Comparison of ENCODE assay signal across 28 cellular contexts in the genomic region with DNA sequence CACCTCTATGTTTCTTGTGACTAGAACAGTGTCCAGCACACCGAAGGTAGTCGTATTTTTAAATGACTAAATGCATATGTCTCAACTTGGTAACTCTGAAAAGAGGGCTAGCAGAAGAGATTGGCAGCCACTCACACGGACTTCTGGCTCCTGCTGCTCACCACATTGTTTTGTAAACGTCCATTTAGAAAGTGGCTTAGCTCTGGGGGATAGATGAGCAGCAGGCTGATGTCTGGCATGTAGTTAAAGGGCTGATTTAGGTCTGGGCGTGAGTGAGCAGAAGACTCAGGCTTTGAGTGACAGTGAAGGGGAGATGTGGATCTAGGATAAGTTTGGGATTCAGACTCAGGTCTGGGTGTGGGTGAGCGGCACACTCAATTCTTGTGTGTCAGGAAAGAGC.
A peak's percentile ranks its signal among the peaks of the same experiment; 100 is the strongest.
DNase-seq lines count a peak whose midpoint lies in the region; ATAC-seq, FAIRE-seq and TF ChIP-seq lines count a peak whose summit lies in the region.
"Had no signal": no experiment of that assay in that cellular context is flagged by ENCODE, and none has a peak within 500 bp of the region (broad histone marks: within the 10 kb centered on the region; RNA-seq: fewer than 3 reads in every experiment).

No MANE protein-coding gene starts in this region.

- intact Hi-C loops in activated naive CD4-positive, alpha-beta T cell treated with anti-CD3 and anti-CD28 coated beads for 36 hours (cut with micrococcal nuclease) = no loop called here

- 63% methylated on average over 6 of the region's 6 CpGs; no CpG with 5 or more reads in 1 of the 2 experiments for WGBS in H1 (ENCODE audit: extremely low coverage in 1 of 2, insufficient coverage in 1 of 2, insufficient read length in 1 of 2, insufficient replicate concordance in 2 of 2, low coverage in 1 of 2, low lambda C conversion rate in 2 of 2, missing lambda C conversion rate in 1 of 2), 2 experiments
- no CpG with 5 or more reads among the region's 6 CpGs for WGBS in neuronal stem cell (ENCODE audit: extremely low coverage in 2 of 2, insufficient read length in 2 of 2, insufficient replicate concordance in 1 of 2), 2 donors

- H4K91ac ChIP-seq in H1 (replicated peaks; ENCODE audit: insufficient read length, low read length) (no peak overlapping the region), neuronal stem cell (ENCODE audit: low read depth, low read length, poor library complexity) (no peak overlapping the region)

- H3K36me3 ChIP-seq in GM23338 (ENCODE audit: insufficient read depth) (no peaks in the 10 kb centered on the region), H1 (ENCODE audit: control insufficient read depth in 2 of 4, insufficient read depth in 4 of 4, low read length in 3 of 4) (no peaks in the 10 kb centered on the region), neuronal stem cell (replicated peaks in 1 of 2; ENCODE audit: control insufficient read depth in 2 of 2, insufficient read depth in 2 of 2, low read length in 2 of 2) (no peaks in the 10 kb centered on the region)
- H3K36me3 ChIP-seq: MG63 had no signal

- no peak overlapping the region for H3K56ac ChIP-seq in H1 (replicated peaks; ENCODE audit: insufficient read length, low read depth, low read length)

- no peak for DNase-seq in activated naive CD4-positive, alpha-beta T cell treated with anti-CD3 and anti-CD28 coated beads for 36 hours
- DNase-seq in activated naive CD4-positive, alpha-beta T cell treated with anti-CD3 and anti-CD28 coated beads, Interleukin-2, amount 50 U/mL, for 72 hours (ENCODE audit: low spot score in 2 of 2) = no peak
- peak; percentile 9 for DNase-seq in GM23338 (ENCODE audit: low spot score)
- no peak for DNase-seq in H1 (ENCODE audit: low read depth in 1 of 2, low spot score in 2 of 2)
- DNase-seq in neuronal stem cell (ENCODE audit: low spot score) = no peak
- no peak for DNase-seq in central memory CD4-positive, alpha-beta T cell
- no peak for DNase-seq in ecto neural progenitor cell (ENCODE audit: low spot score)
- DNase-seq: 8988T, AML-193, Caco-2, DMS 273 treated with DMSO at 0.1 percent for 48 hours, DMS79 treated with DMSO at 0.1 percent for 48 hours, GM23248, HCEC 1CT, KBM-7, MG63, NCI-H1105 treated with DMSO at 0.1 percent for 48 hours, NCI-H146, NCI-H1930, NCI-H2107, NCI-H524, NCI-H748 treated with DMSO at 0.1 percent for 48 hours, SK-N-SH had no signal

- peaks cover 2% of the 10 kb centered on the region for H3K27me3 Mint-ChIP-seq in activated naive CD4-positive, alpha-beta T cell treated with anti-CD3 and anti-CD28 coated beads for 36 hours (ENCODE audit: low read depth)
- peaks cover 7% of the 10 kb centered on the region for H3K27me3 Mint-ChIP-seq in GM23338 (ENCODE audit: insufficient read depth, low read depth, poor library complexity)

- FAIRE-seq in H1 (lab: Jason Lieb, UNC) = no peak
- FAIRE-seq: HTR-8/SVneo, RCC 7860 had no signal

- no peak for ATAC-seq in activated naive CD4-positive, alpha-beta T cell treated with anti-CD3 and anti-CD28 coated beads, Interleukin-2, amount 50 U/mL, for 72 hours
- ATAC-seq in GM23338 (peak; percentile 81), GM18520 (IDR thresholded peaks at IDR 0.05; ENCODE audit: unreplicated experiment) (no peak)
- ATAC-seq: CD8-positive, alpha-beta T cell had no signal

- H4K8ac ChIP-seq in H1 (ENCODE audit: extremely low read depth, insufficient read depth, low read length) (no peak overlapping the region), neuronal stem cell (ENCODE audit: low read depth, low read length) (no peak overlapping the region)

- no peaks in the 10 kb centered on the region for H3K23me2 ChIP-seq in H1 (ENCODE audit: low read depth, low read length)

- H3K9ac ChIP-seq in H1 (replicated peaks in 1 of 4; ENCODE audit: extremely low read depth in 1 of 4, low read depth in 3 of 4, low read length in 3 of 4) = no peak overlapping the region
- H3K9ac ChIP-seq in neuronal stem cell (ENCODE audit: low read depth, low read length, poor library complexity) = no peak overlapping the region
- H3K9ac ChIP-seq: GM23248, SK-N-SH had no signal

- no peak overlapping the region for H2BK5ac ChIP-seq in H1 (ENCODE audit: low read depth, low read length)
- no peak overlapping the region for H2BK5ac ChIP-seq in neuronal stem cell (ENCODE audit: low read length)

- CTCF ChIA-PET in activated naive CD4-positive, alpha-beta T cell treated with anti-CD3 and anti-CD28 coated beads for 36 hours (lab: Charles Lee) = no interaction called here
- CTCF ChIA-PET in H1 (lab: Charles Lee; ENCODE audit: partially characterized antibody) = interaction anchor here (1.0 kb wide), 1 partner anchor 10 kb away, joined by 4 read pairs; no protein-coding TSS in a partner anchor

- no peaks in the 10 kb centered on the region for H3K79me2 ChIP-seq in GM23338 (replicated peaks; ENCODE audit: insufficient read depth)
- no peaks in the 10 kb centered on the region for H3K79me2 ChIP-seq in H1 (ENCODE audit: control insufficient read depth in 1 of 2, insufficient read depth in 2 of 2, low read length in 2 of 2)

- no peaks in the 10 kb centered on the region for H3K9me3 Mint-ChIP-seq in activated naive CD4-positive, alpha-beta T cell treated with anti-CD3 and anti-CD28 coated beads for 36 hours
- H3K9me3 Mint-ChIP-seq in activated naive CD4-positive, alpha-beta T cell treated with anti-CD3 and anti-CD28 coated beads, Interleukin-2, amount 50 U/mL, for 72 hours = no peaks in the 10 kb centered on the region
- peaks cover 10% of the 10 kb centered on the region for H3K9me3 Mint-ChIP-seq in GM23338
- H3K9me3 Mint-ChIP-seq: CD8-positive, alpha-beta T cell had no signal

- POLR2A ChIA-PET in H1 (lab: Charles Lee; ENCODE audit: partially characterized antibody) = no interaction called here

- no peaks in the 10 kb centered on the region for H3K9me2 ChIP-seq in GM23338 (ENCODE audit: insufficient read depth)
- H3K9me2 ChIP-seq: SK-N-SH had no signal

- H3K23ac ChIP-seq in H1 (ENCODE audit: insufficient read length) (no peak overlapping the region), neuronal stem cell (ENCODE audit: low read depth, low read length, poor library complexity) (no peak overlapping the region)

- H2BK12ac ChIP-seq in H1 (ENCODE audit: low read depth, low read length) (no peak overlapping the region; the same call in 1 of the 2 replicates), neuronal stem cell (ENCODE audit: low read length) (no peak overlapping the region)

- H3K14ac ChIP-seq in H1 (ENCODE audit: insufficient read length) = no peak overlapping the region
- no peak overlapping the region for H3K14ac ChIP-seq in neuronal stem cell (ENCODE audit: low read length)

- no peak for TF ChIP-seq RAD21 in H1 (IDR thresholded peaks at IDR 0.05 in 1 of 2, conservative IDR thresholded peaks at IDR 0.05 in 1 of 2; ENCODE audit: low read depth in 2 of 2, low read length in 2 of 2)

- H3K4ac ChIP-seq in H1 (replicated peaks; ENCODE audit: insufficient read length, low read depth, low read length) (no peak overlapping the region), neuronal stem cell (ENCODE audit: low read length) (no peak overlapping the region)

- 0 out of 2 replicates have a peak overlapping the region, but pooled peaks have one; percentile 66 for H2BK15ac ChIP-seq in H1 (ENCODE audit: low read length)
- H2BK15ac ChIP-seq in neuronal stem cell (ENCODE audit: low read length) = no peak overlapping the region

- H3K4me1 Mint-ChIP-seq in activated naive CD4-positive, alpha-beta T cell treated with anti-CD3 and anti-CD28 coated beads for 36 hours (ENCODE audit: low read depth) = no peaks in the 10 kb centered on the region
- peaks cover 4% of the 10 kb centered on the region; the same call in 2 of the 3 replicates for H3K4me1 Mint-ChIP-seq in GM23338

- H3K27ac Mint-ChIP-seq in activated naive CD4-positive, alpha-beta T cell treated with anti-CD3 and anti-CD28 coated beads for 36 hours = peak overlapping the region; percentile 51
- H3K27ac Mint-ChIP-seq in activated naive CD4-positive, alpha-beta T cell treated with anti-CD3 and anti-CD28 coated beads, Interleukin-2, amount 50 U/mL, for 72 hours = no peak overlapping the region
- H3K27ac Mint-ChIP-seq in GM23338 = no peak overlapping the region
- H3K27ac Mint-ChIP-seq: CD8-positive, alpha-beta T cell had no signal

- H3K9me3 ChIP-seq in H1 (ENCODE audit: insufficient read depth in 2 of 2, low read depth in 1 of 2, low read length in 1 of 2) (no peaks in the 10 kb centered on the region; a peak in 1 of 4 replicates), neuronal stem cell (replicated peaks in 1 of 2; ENCODE audit: control insufficient read depth in 2 of 2, insufficient read depth in 1 of 2, low read depth in 1 of 2, low read length in 2 of 2) (peaks cover 0 to 8% of the 10 kb centered on the region in 2 donors)
- H3K9me3 ChIP-seq: Caco-2, MG63, SK-N-SH had no signal

- no peaks in the 10 kb centered on the region for H3K4me1 ChIP-seq in GM23338 (ENCODE audit: insufficient read depth)
- peaks cover 0 to 3% (median 1%) of the 10 kb centered on the region in 4 experiments; a peak in 3 of 7 replicates for H3K4me1 ChIP-seq in H1 (replicated peaks in 1 of 4; ENCODE audit: control insufficient read depth in 3 of 4, insufficient read depth in 4 of 4, low read length in 3 of 4)
- H3K4me1 ChIP-seq in neuronal stem cell (ENCODE audit: control insufficient read depth in 2 of 2, insufficient read depth in 1 of 2, low read depth in 1 of 2, low read length in 2 of 2) = no peaks in the 10 kb centered on the region
- H3K4me1 ChIP-seq: Caco-2 had no signal

- H3K18ac ChIP-seq in H1 (ENCODE audit: extremely low read depth, low read length) = no peak overlapping the region
- H3K18ac ChIP-seq in neuronal stem cell (ENCODE audit: low read length) = no peak overlapping the region

- no peaks in the 10 kb centered on the region for H3K27me3 ChIP-seq in GM23338 (ENCODE audit: insufficient read depth)
- H3K27me3 ChIP-seq in H1 (replicated peaks in 1 of 4; ENCODE audit: control insufficient read depth in 3 of 4, extremely low read depth in 1 of 4, insufficient read depth in 3 of 4, low read length in 3 of 4) = no peaks in the 10 kb centered on the region; a peak in 1 of 7 replicates
- no peaks in the 10 kb centered on the region for H3K27me3 ChIP-seq in neuronal stem cell (ENCODE audit: control insufficient read depth in 3 of 3, insufficient read depth in 3 of 3, low read depth in 1 of 3, low read length in 3 of 3)
- H3K27me3 ChIP-seq: MG63 had no signal

- H3K4me3 ChIP-seq in GM23338 (no peak overlapping the region), H1 (ENCODE audit: extremely low read depth in 1 of 4, insufficient read depth in 2 of 4, low read depth in 3 of 4, low read length in 4 of 4) (no peak overlapping the region), neuronal stem cell (ENCODE audit: low read length in 2 of 2) (no peak overlapping the region)
- H3K4me3 ChIP-seq: GM23248, MG63 had no signal

- H3K79me1 ChIP-seq in H1 (ENCODE audit: low read depth, low read length) (no peaks in the 10 kb centered on the region), neuronal stem cell (ENCODE audit: low read depth, low read length) (no peaks in the 10 kb centered on the region)

- no peak for TF ChIP-seq POLR2A in H1 (IDR thresholded peaks at IDR 0.05; ENCODE audit: control extremely low read depth in 1 of 2, low read depth in 2 of 2, low read length in 2 of 2)

- H4K5ac ChIP-seq in H1 (ENCODE audit: insufficient read length, low read depth, low read length) = no peak overlapping the region

- H2AFZ ChIP-seq in GM23338 (no peak overlapping the region), H1 (ENCODE audit: low read length) (no peak overlapping the region), neuronal stem cell (ENCODE audit: low read length) (peak overlapping the region; percentile 21)
- H2AFZ ChIP-seq: GM23248 had no signal

- H2AK5ac ChIP-seq in H1 (ENCODE audit: low read depth, low read length) (no peak overlapping the region), neuronal stem cell (ENCODE audit: low read depth, low read length) (no peak overlapping the region)

- TF ChIP-seq CTCF in GM23338 (conservative IDR thresholded peaks at IDR 0.05; ENCODE audit: low read depth in 2 of 2) (no peak), H1 (IDR thresholded peaks at IDR 0.05; ENCODE audit: control extremely low read depth in 1 of 3, insufficient read depth in 1 of 3, low read depth in 1 of 3, low read length in 3 of 3) (no peak)

- H3K4me2 ChIP-seq in GM23338 (no peak overlapping the region), H1 (ENCODE audit: insufficient read depth in 1 of 2, low read depth in 2 of 2, low read length in 2 of 2) (no peak overlapping the region; a peak in 1 of 4 replicates), neuronal stem cell (ENCODE audit: insufficient read depth, low read length, poor library complexity, severe bottlenecking) (no peak overlapping the region)
- H3K4me2 ChIP-seq: SK-N-SH had no signal

- H2BK120ac ChIP-seq in H1 (replicated peaks; ENCODE audit: low read depth, low read length) = no peak overlapping the region
- no peak overlapping the region for H2BK120ac ChIP-seq in neuronal stem cell (ENCODE audit: low read depth, low read length)

- H3K36me3 Mint-ChIP-seq in activated naive CD4-positive, alpha-beta T cell treated with anti-CD3 and anti-CD28 coated beads for 36 hours (ENCODE audit: low read depth) = no peaks in the 10 kb centered on the region
- no peaks in the 10 kb centered on the region for H3K36me3 Mint-ChIP-seq in activated naive CD4-positive, alpha-beta T cell treated with anti-CD3 and anti-CD28 coated beads, Interleukin-2, amount 50 U/mL, for 72 hours
- no peaks in the 10 kb centered on the region; the same call in 2 of the 3 replicates for H3K36me3 Mint-ChIP-seq in GM23338 (ENCODE audit: low read depth)
- H3K36me3 Mint-ChIP-seq: CD8-positive, alpha-beta T cell had no signal

- no peak overlapping the region for H3K4me3 Mint-ChIP-seq in activated naive CD4-positive, alpha-beta T cell treated with anti-CD3 and anti-CD28 coated beads for 36 hours
- H3K4me3 Mint-ChIP-seq in GM23338 = no peak overlapping the region
- H3K4me3 Mint-ChIP-seq: CD8-positive, alpha-beta T cell had no signal

- H3F3A ChIP-seq in GM23338 (replicated peaks; ENCODE audit: low read depth) = no peaks in the 10 kb centered on the region

- H3K27ac ChIP-seq in GM23338 (ENCODE audit: low read depth) = no peak overlapping the region
- H3K27ac ChIP-seq in H1 (ENCODE audit: low read depth, low read length) = no peak overlapping the region
- H3K27ac ChIP-seq in neuronal stem cell (replicated peaks; ENCODE audit: low read length) = no peak overlapping the region
- H3K27ac ChIP-seq: C4-2B, GM23248 had no signal

- H4K20me1 ChIP-seq in GM23338 (replicated peaks; ENCODE audit: insufficient read depth) (no peaks in the 10 kb centered on the region), H1 (replicated peaks in 1 of 2; ENCODE audit: control insufficient read depth in 1 of 2, insufficient read depth in 2 of 2, low read length in 2 of 2) (no peaks in the 10 kb centered on the region)

- no peak for TF ChIP-seq EP300 in H1 (IDR thresholded peaks at IDR 0.05; ENCODE audit: borderline replicate concordance in 1 of 2, low read depth in 2 of 2, low read length in 2 of 2)

- 0 out of 2 replicates have a peak overlapping the region, but pooled peaks have one; percentile 52 for H2BK20ac ChIP-seq in H1 (ENCODE audit: low read length)
